Comparison of ENCODE assay signal across 21 cellular contexts in genomic region chr2:142044168-142044567, GRCh38.
"Had no signal": no experiment of that assay in that cellular context is flagged by ENCODE, and none has a peak within 500 bp of the region (broad histone marks: within the 10 kb centered on the region; RNA-seq: fewer than 3 reads in every experiment).

No MANE protein-coding gene starts in this region.

- H3K4me1 ChIP-seq: esophagus muscularis mucosa, sigmoid colon, vagina had no signal

- ATAC-seq: activated CD8-positive, alpha-beta T cell treated with anti-CD3 and anti-CD28 coated beads for 36 hours; activated T-cell treated with anti-CD3 and anti-CD28 coated beads, Interleukin-2, amount 50 U/mL, for 4 hours; activated T-helper 17 cell treated with anti-CD3 and anti-CD28 coated beads, Interleukin-2, amount 50 U/mL, for 72 hours; left ventricle myocardium superior; stimulated activated effector memory CD8-positive, alpha-beta T cell treated with anti-CD3 and anti-CD28 coated beads, Interleukin-12 subunit alpha, Interleukin-12 subunit beta, amount 100 ng/mL, for 72 hours had no signal

- DNase-seq: activated B cell treated with CpG ODN at 0.5 μM for 24 hours; activated CD4-positive, alpha-beta T cell treated with anti-CD3 and anti-CD28 coated beads, Interleukin-2, amount 50 U/mL, for 1 hour; activated CD8-positive, alpha-beta T cell treated with anti-CD3 and anti-CD28 coated beads for 36 hours; activated gamma-delta T cell treated with Interleukin-2 at 50 U/mL for 16 hours; activated naive CD4-positive, alpha-beta T cell treated with anti-CD3 and anti-CD28 coated beads, Interleukin-2, amount 50 U/mL, for 16 hours; activated T-cell treated with anti-CD3 and anti-CD28 coated beads, Interleukin-2, amount 50 U/mL, for 4 hours; amniotic stem cell; dermis blood vessel endothelial cell; effector CD4-positive, alpha-beta T cell; left ventricle myocardium superior; naive B cell; nephron progenitor cell; sigmoid colon; small intestine; stimulated activated CD4-positive, alpha-beta T cell treated with anti-CD3 and anti-CD28 coated beads, Interleukin-4, amount 100 ng/mL, for 24 hours; substantia nigra had no signal

- H3K27ac ChIP-seq: esophagus muscularis mucosa, neutrophil, sigmoid colon, vagina had no signal

- H3K27me3 ChIP-seq: esophagus muscularis mucosa, neutrophil, sigmoid colon, vagina had no signal

- H3K36me3 ChIP-seq: esophagus muscularis mucosa, neutrophil, sigmoid colon, vagina had no signal

- H3K9me3 ChIP-seq: esophagus muscularis mucosa, neutrophil, sigmoid colon, vagina had no signal

- H3K4me3 ChIP-seq: esophagus muscularis mucosa, sigmoid colon, vagina had no signal
